9 cellular contexts compared by ENCODE assay signal in the genomic region with DNA sequence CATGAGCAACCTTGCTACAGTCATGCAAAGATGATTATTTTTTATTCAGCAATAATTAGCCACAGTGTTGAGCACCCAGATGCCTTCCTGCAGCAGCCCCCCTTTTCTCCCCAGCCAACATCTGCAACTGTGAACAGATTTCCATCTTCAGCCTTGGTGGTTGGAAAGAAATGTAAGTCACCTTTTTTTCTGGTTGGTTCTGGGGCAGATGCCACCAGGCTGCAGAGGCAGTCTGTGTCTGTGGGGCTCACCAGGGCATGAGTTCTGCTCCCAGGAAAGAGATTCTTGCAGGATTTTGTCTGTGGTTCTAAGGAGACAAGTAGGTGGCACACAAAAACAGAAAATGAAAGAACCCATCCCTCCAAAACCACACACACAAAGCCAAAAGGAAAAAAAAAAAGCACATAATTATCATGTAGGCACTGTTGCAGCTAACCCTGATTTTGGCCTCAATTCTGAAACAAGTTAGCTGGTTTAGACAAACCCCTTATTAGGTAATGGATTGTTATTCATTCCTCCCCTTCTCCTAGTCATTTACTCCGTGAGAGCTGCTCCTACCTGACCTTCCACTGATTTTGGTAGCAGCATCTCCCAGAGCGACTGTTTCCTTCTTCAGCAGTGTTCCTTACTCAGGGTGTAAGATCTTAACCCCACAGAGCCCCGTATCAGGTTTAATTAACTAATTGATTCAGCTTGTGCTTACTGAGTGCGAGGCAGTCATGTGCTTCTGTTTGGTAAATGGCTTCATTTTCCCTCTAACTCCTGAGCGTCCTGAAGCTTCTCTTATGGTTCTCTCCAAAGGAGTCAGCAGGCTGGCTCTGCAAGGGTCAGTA. TPM values are rescaled to one million over a fixed set of nuclear protein-coding genes. Genes with fewer than 3 reads are reported as not detected.
DNase-seq lines count a peak whose midpoint lies in the region; ATAC-seq and TF ChIP-seq lines count a peak whose summit lies in the region.
"Had no signal": no experiment of that assay in that cellular context is flagged by ENCODE, and none has a peak within 500 bp of the region (broad histone marks: within the 10 kb centered on the region; RNA-seq: fewer than 3 reads in every experiment).

No MANE protein-coding gene starts in this region.

- H3K27ac ChIP-seq in PC-3 (ENCODE audit: low read length) (peak overlapping the region; percentile 95), esophagus (ENCODE audit: low read depth in 2 of 2, low read length in 1 of 2) (peak overlapping the region; percentile 86)

- H3K36me3 ChIP-seq in PC-3 (ENCODE audit: low read depth, low read length) (peaks cover 14% of the 10 kb centered on the region; the same call in 1 of the 2 replicates), esophagus (ENCODE audit: control insufficient read depth in 2 of 2, insufficient read depth in 2 of 2, low read length in 1 of 2) (peaks cover 0 to 3% of the 10 kb centered on the region in 2 donors), skeletal muscle satellite cell (ENCODE audit: insufficient read depth, low read length) (no peaks in the 10 kb centered on the region)

- BruUV-seq in PC-3 (replicated peaks; lab: Mats Ljungman, UMichigan): no TSS peak

- H3K4me3 ChIP-seq in PC-3 (ENCODE audit: low read length) (peak overlapping the region; percentile 51), esophagus (ENCODE audit: low read depth in 1 of 2, low read length in 2 of 2) (no peak overlapping the region), skeletal muscle satellite cell (ENCODE audit: low read length) (peak overlapping the region; percentile 32)

- intact Hi-C loops in PC-3 (cut with micrococcal nuclease): loop anchor here (1.0 to 10.0 kb wide), 6 partner anchors 13 to 201 kb away; no protein-coding TSS in a partner anchor
- intact Hi-C loops in head of caudate nucleus (cut with DNase I): no loop called here

- H4K20me1 ChIP-seq in PC-3 (ENCODE audit: low read length): no peaks in the 10 kb centered on the region

- no peak for TF ChIP-seq CTCF in PC-3 (conservative IDR thresholded peaks at IDR 0.05; ENCODE audit: low read depth, low read length)

- DNase-seq in HCEC 1CT: peak; percentile 52
- DNase-seq in PC-3: peak; percentile 45
- DNase-seq in cerebellar cortex (ENCODE audit: low spot score): no peak
- no peak for DNase-seq in GM19238 (ENCODE audit: insufficient read length, low spot score)
- DNase-seq in COLO668 (lab: John Stamatoyannopoulos, UW; ENCODE audit: unreplicated experiment): no peak
- no peak for DNase-seq in head of caudate nucleus
- DNase-seq: erythroblast had no signal

- H3K4me1 ChIP-seq in PC-3 (ENCODE audit: insufficient read depth, low read length): peaks cover 70% of the 10 kb centered on the region
- H3K4me1 ChIP-seq in esophagus (ENCODE audit: control insufficient read depth in 2 of 2, insufficient read depth in 2 of 2, low read length in 1 of 2): peaks cover 16 to 20% of the 10 kb centered on the region in 2 donors
- peaks cover 40% of the 10 kb centered on the region for H3K4me1 ChIP-seq in skeletal muscle satellite cell (ENCODE audit: control insufficient read depth, insufficient read depth, low read length)

- H3K4me2 ChIP-seq in PC-3 (ENCODE audit: low read length) (peak overlapping the region; percentile 79), skeletal muscle satellite cell (ENCODE audit: low read length) (peak overlapping the region; percentile 73)

- H3K27me3 ChIP-seq in PC-3 (ENCODE audit: low read length) (no peaks in the 10 kb centered on the region), esophagus (ENCODE audit: control insufficient read depth in 1 of 2, insufficient read depth in 2 of 2, low read length in 2 of 2) (no peaks in the 10 kb centered on the region), skeletal muscle satellite cell (ENCODE audit: control insufficient read depth, insufficient read depth, low read length) (no peaks in the 10 kb centered on the region)

- H3K9me2 ChIP-seq in PC-3 (replicated peaks; ENCODE audit: low read length): no peaks in the 10 kb centered on the region

- CTCF ChIA-PET in PC-3 (lab: Charles Lee): interaction anchor here (0.6 to 2.1 kb wide), 5 partner anchors 12 to 189 kb away, joined by 3 to 18 read pairs (median 3); no protein-coding TSS in a partner anchor

- no peak overlapping the region for H2AFZ ChIP-seq in PC-3 (ENCODE audit: low read length)

- H3K9me3 ChIP-seq in PC-3 (ENCODE audit: low read length) (no peaks in the 10 kb centered on the region), esophagus (ENCODE audit: control insufficient read depth in 2 of 2, insufficient read depth in 1 of 2, low read depth in 1 of 2, low read length in 1 of 2) (no peaks in the 10 kb centered on the region), skeletal muscle satellite cell (replicated peaks; ENCODE audit: low read length) (no peaks in the 10 kb centered on the region)

- no peak for ATAC-seq in PC-3

- peaks cover 82% of the 10 kb centered on the region for H3K79me2 ChIP-seq in PC-3 (ENCODE audit: low read length)

- peaks cover 24% of the 10 kb centered on the region for H3F3A ChIP-seq in PC-3 (ENCODE audit: low read length, unreplicated experiment)

- WGBS in esophagus, 2 donors: 51 to 59% methylated on average over 5 of the region's 5 CpGs

- POLR2A ChIA-PET in PC-3 (lab: Charles Lee; ENCODE audit: unreplicated experiment): interaction anchor here (0.6 to 1.8 kb wide), 6 partner anchors 12 to 101 kb away, joined by 3 to 17 read pairs (median 8); a partner anchor contains a TSS

- H3K9ac ChIP-seq in PC-3 (ENCODE audit: low read length) (peak overlapping the region; percentile 85), skeletal muscle satellite cell (ENCODE audit: low read depth, low read length) (peak overlapping the region; percentile 63)

RNA-seq across cellular contexts. Expression of a gene that starts 36.5 kb away (rescaled TPM):
- total RNA-seq in PC-3 (2014; rRNA removed): 182 and 193 TPM in 2 replicates
- 10 to 100 TPM; 11.2 to 15.3 TPM for polyA plus RNA-seq in esophagus
- 64.9 and 78.3 TPM in 2 replicates for total RNA-seq in skeletal muscle satellite cell (2012; rRNA removed)

Comparison
In these comparisons a context has a peak if more than half of its experiments do, and no peak if none do; other contexts are left out.
1. DNase-seq: peak in HCEC 1CT (single experiment) and PC-3 (single experiment); none in cerebellar cortex (single experiment), GM19238 (single experiment), COLO668 (single experiment) and head of caudate nucleus (0 of 42).
2. H3K4me3 ChIP-seq: peak in PC-3 (single experiment) and skeletal muscle satellite cell (single experiment); none in esophagus (0 of 2).